ENCODE assay signal across 12 cellular contexts in genomic region chr4:95599777-95600436, GRCh38. TPM values are rescaled to one million over a fixed set of nuclear protein-coding genes. Genes with fewer than 3 reads are reported as not detected.
DNase-seq lines count a peak whose midpoint lies in the region; ATAC-seq and TF ChIP-seq lines count a peak whose summit lies in the region.
"Had no signal": no experiment of that assay in that cellular context is flagged by ENCODE, and none has a peak within 500 bp of the region (broad histone marks: within the 10 kb centered on the region; RNA-seq: fewer than 3 reads in every experiment).

No MANE protein-coding gene starts in this region.

- H3K4me3 ChIP-seq in fibroblast of villous mesenchyme (ENCODE audit: low read depth, low read length) (no peak overlapping the region), left ventricle myocardium inferior (no peak overlapping the region)
- H3K4me3 ChIP-seq: ovary, suprapubic skin had no signal

- H3K36me3 ChIP-seq in left ventricle myocardium inferior = no peaks in the 10 kb centered on the region
- H3K36me3 ChIP-seq: ovary, suprapubic skin had no signal

- H3K9me3 ChIP-seq in left ventricle myocardium inferior (replicated peaks) = no peaks in the 10 kb centered on the region
- H3K9me3 ChIP-seq: ovary, suprapubic skin had no signal

- intact Hi-C loops in left ventricle myocardium inferior (cut with micrococcal nuclease) = no loop called here

- no peaks in the 10 kb centered on the region for H3K4me1 ChIP-seq in left ventricle myocardium inferior
- H3K4me1 ChIP-seq: suprapubic skin had no signal

- ATAC-seq in GM19025 (IDR thresholded peaks at IDR 0.05; ENCODE audit: low read depth, unreplicated experiment) = peak; percentile 52
- peak; percentile 87 for ATAC-seq in GM21723 (IDR thresholded peaks at IDR 0.05; ENCODE audit: unreplicated experiment)
- ATAC-seq in HG03378 (IDR thresholded peaks at IDR 0.05; ENCODE audit: unreplicated experiment) = peak; percentile 91

- peak; percentile 38 for DNase-seq in fibroblast of villous mesenchyme (ENCODE audit: low read depth)
- no peak for DNase-seq in left ventricle myocardium inferior
- no peak for DNase-seq in amygdala (lab: John Stamatoyannopoulos, UW)
- DNase-seq in NCI-H2029 treated with DMSO at 0.1 percent for 48 hours (lab: John Stamatoyannopoulos, UW) = no peak
- DNase-seq: activated T-cell treated with anti-CD3 and anti-CD28 coated beads for 4 hours, IMR-90, NCI-H510A, ovary had no signal

- no peak for TF ChIP-seq CTCF in fibroblast of villous mesenchyme (IDR thresholded peaks at IDR 0.05; ENCODE audit: insufficient read depth, low read depth, low read length)
- no peak for TF ChIP-seq CTCF in left ventricle myocardium inferior (IDR thresholded peaks at IDR 0.05; ENCODE audit: borderline replicate concordance)

- H3K27me3 ChIP-seq in left ventricle myocardium inferior (ENCODE audit: low read depth) = no peaks in the 10 kb centered on the region
- H3K27me3 ChIP-seq: ovary, suprapubic skin had no signal

- no peak overlapping the region for H3K27ac ChIP-seq in left ventricle myocardium inferior (replicated peaks)
- H3K27ac ChIP-seq: ovary, suprapubic skin had no signal

RNA-seq across cellular contexts. Expression of gene UNC5C, which starts 51.1 kb away (rescaled TPM):
- total RNA-seq in fibroblast of villous mesenchyme (under 0.01 and 0.43 TPM in 2 replicates), left ventricle myocardium inferior (2.0 TPM)
